In genomic region chr7:44184221-44184873, GRCh38 we compare ENCODE assay signal across 1 cellular context.
A peak's percentile ranks its signal among the peaks of the same experiment; 100 is the strongest.
TF ChIP-seq lines count a peak whose summit lies in the region.

No MANE protein-coding gene starts in this region.

TF ChIP-seq in HEK293, 187 proteins besides CTCF, POLR2A, EP300 and RAD21 (continued from another document and continues in another):
- TF ChIP-seq ZNF518A (tag by site-specific recombination; conservative IDR thresholded peaks at IDR 0.05; ENCODE audit: low read depth) (no peak), KLF17 (tag by site-specific recombination; IDR thresholded peaks at IDR 0.05) (peak; percentile 34; the same call in 1 of the 2 replicates), ZNF660 (tag by site-specific recombination; IDR thresholded peaks at IDR 0.05) (peak; percentile 17; the same call in 1 of the 2 replicates), ZBTB20 (tag by site-specific recombination; IDR thresholded peaks at IDR 0.05) (no peak), ZNF221 (tag by site-specific recombination; IDR thresholded peaks at IDR 0.05; ENCODE audit: borderline replicate concordance) (no peak), ZNF26 (tag by site-specific recombination; IDR thresholded peaks at IDR 0.05) (no peak), REPIN1 (tag by site-specific recombination; IDR thresholded peaks at IDR 0.05; ENCODE audit: low read depth) (no peak), ZNF600 (tag by site-specific recombination; IDR thresholded peaks at IDR 0.05) (peak; percentile 61; the same call in 1 of the 2 replicates), ZNF133 (tag by site-specific recombination; IDR thresholded peaks at IDR 0.05) (no peak), ZNF501 (tag by site-specific recombination; IDR thresholded peaks at IDR 0.05) (no peak), EGR2 (tag by site-specific recombination; IDR thresholded peaks at IDR 0.05; ENCODE audit: low read depth) (no peak), ZNF239 (tag by site-specific recombination; IDR thresholded peaks at IDR 0.05) (no peak), ZNF416 (tag by site-specific recombination; IDR thresholded peaks at IDR 0.05) (no peak), SCRT2 (tag by site-specific recombination; IDR thresholded peaks at IDR 0.05) (peak; percentile 92), MYNN (tag by site-specific recombination; IDR thresholded peaks at IDR 0.05; ENCODE audit: borderline replicate concordance) (no peak), ZBTB21 (tag by site-specific recombination; IDR thresholded peaks at IDR 0.05) (no peak), ZNF777 (tag by site-specific recombination; IDR thresholded peaks at IDR 0.05; ENCODE audit: borderline replicate concordance) (no peak), PRDM4 (tag by site-specific recombination; IDR thresholded peaks at IDR 0.05) (no peak), ZFP41 (tag by site-specific recombination; IDR thresholded peaks at IDR 0.05; ENCODE audit: borderline replicate concordance) (no peak), ZNF558 (tag by site-specific recombination; IDR thresholded peaks at IDR 0.05) (no peak), ZNF645 (tag by site-specific recombination; IDR thresholded peaks at IDR 0.05) (no peak), OSR2 (tag by site-specific recombination; IDR thresholded peaks at IDR 0.05) (no peak), ZNF362 (tag by site-specific recombination; IDR thresholded peaks at IDR 0.05) (no peak), ZNF654 (tag by site-specific recombination; IDR thresholded peaks at IDR 0.05; ENCODE audit: low read depth) (no peak), HOXD13 (CRISPR knock-in tag; IDR thresholded peaks at IDR 0.05; ENCODE audit: borderline replicate concordance) (no peak), ZNF549 (tag by site-specific recombination; IDR thresholded peaks at IDR 0.05) (no peak), ZNF138 (tag by site-specific recombination; IDR thresholded peaks at IDR 0.05; ENCODE audit: borderline replicate concordance) (no peak), ZBTB17 (tag by site-specific recombination; IDR thresholded peaks at IDR 0.05) (peak; percentile 66; the same call in 1 of the 2 replicates), ZNF10 (tag by site-specific recombination; IDR thresholded peaks at IDR 0.05) (no peak), ZNF629 (tag by site-specific recombination; IDR thresholded peaks at IDR 0.05) (peak; percentile 29; the same call in 1 of the 2 replicates), ZNF114 (tag by site-specific recombination; IDR thresholded peaks at IDR 0.05) (no peak), ZNF561 (tag by site-specific recombination; IDR thresholded peaks at IDR 0.05; ENCODE audit: borderline replicate concordance) (no peak), PRDM2 (tag by site-specific recombination; IDR thresholded peaks at IDR 0.05; ENCODE audit: borderline replicate concordance) (no peak), ZFP69B (tag by site-specific recombination; IDR thresholded peaks at IDR 0.05) (no peak), ZNF785 (tag by site-specific recombination; IDR thresholded peaks at IDR 0.05) (no peak), SP2 (tag by site-specific recombination; IDR thresholded peaks at IDR 0.05) (no peak), KLF9 (tag by site-specific recombination; IDR thresholded peaks at IDR 0.05; ENCODE audit: low read depth) (no peak), KLF16 (tag by site-specific recombination; IDR thresholded peaks at IDR 0.05) (no peak), ZNF169 (tag by site-specific recombination; IDR thresholded peaks at IDR 0.05) (no peak), ZNF18 (tag by site-specific recombination; IDR thresholded peaks at IDR 0.05) (no peak), ZNF530 (tag by site-specific recombination; IDR thresholded peaks at IDR 0.05; ENCODE audit: low read depth) (no peak), ZIC2 (tag by site-specific recombination; IDR thresholded peaks at IDR 0.05) (peak; percentile 100), ZNF510 (tag by site-specific recombination; IDR thresholded peaks at IDR 0.05; ENCODE audit: insufficient replicate concordance) (no peak), ZNF324 (tag by site-specific recombination; IDR thresholded peaks at IDR 0.05) (no peak), GLIS2 (tag by site-specific recombination; IDR thresholded peaks at IDR 0.05) (no peak), ZNF184 (tag by site-specific recombination; IDR thresholded peaks at IDR 0.05) (peak; percentile 27; the same call in 1 of the 2 replicates), ZNF335 (tag by site-specific recombination; conservative IDR thresholded peaks at IDR 0.05) (no peak)
